In genomic region chr4:153433753-153434105, GRCh38 we compare ENCODE assay signal across 8 cellular contexts. TPM values are rescaled to one million over a fixed set of nuclear protein-coding genes. Genes with fewer than 3 reads are reported as not detected.
DNase-seq lines count a peak whose midpoint lies in the region; ATAC-seq and TF ChIP-seq lines count a peak whose summit lies in the region.

No MANE protein-coding gene starts in this region.

- peaks cover 6% of the 10 kb centered on the region for H3K27me3 Mint-ChIP-seq in activated CD8-positive, alpha-beta memory T cell treated with anti-CD3 and anti-CD28 coated beads, Interleukin-2, amount 10 ng/mL, durations not matched to agents 7 days and 5 days
- no peaks in the 10 kb centered on the region for H3K27me3 Mint-ChIP-seq in activated naive CD8-positive, alpha-beta T cell treated with anti-CD3 and anti-CD28 coated beads for 36 hours
- H3K27me3 Mint-ChIP-seq in stimulated activated naive B cell treated with anti-CD40 and anti-IgM and Interleukin-4, amounts not matched to agents 10 μg/mL and 1 μg/mL and 100 μg/mL, for 72 hours: no peaks in the 10 kb centered on the region

- TF ChIP-seq CTCF in ovary (IDR thresholded peaks at IDR 0.05) (no peak), heart left ventricle (IDR thresholded peaks at IDR 0.05) (no peak)

- TF ChIP-seq POLR2A in ovary (IDR thresholded peaks at IDR 0.05) (no peak), heart left ventricle (IDR thresholded peaks at IDR 0.05) (no peak)

- H3K4me3 Mint-ChIP-seq in activated CD8-positive, alpha-beta memory T cell treated with anti-CD3 and anti-CD28 coated beads, Interleukin-2, amount 10 ng/mL, durations not matched to agents 7 days and 5 days: peak overlapping the region; percentile 77
- H3K4me3 Mint-ChIP-seq in activated naive CD8-positive, alpha-beta T cell treated with anti-CD3 and anti-CD28 coated beads for 36 hours: peak overlapping the region; percentile 77
- peak overlapping the region; percentile 85 to 86 for H3K4me3 Mint-ChIP-seq in stimulated activated naive B cell treated with anti-CD40 and anti-IgM and Interleukin-4, amounts not matched to agents 10 μg/mL and 1 μg/mL and 100 μg/mL, for 72 hours

- H3K9me3 Mint-ChIP-seq in activated CD8-positive, alpha-beta memory T cell treated with anti-CD3 and anti-CD28 coated beads, Interleukin-2, amount 10 ng/mL, durations not matched to agents 7 days and 5 days (ENCODE audit: low read depth): no peaks in the 10 kb centered on the region
- no peaks in the 10 kb centered on the region for H3K9me3 Mint-ChIP-seq in activated naive CD8-positive, alpha-beta T cell treated with anti-CD3 and anti-CD28 coated beads for 36 hours
- no peaks in the 10 kb centered on the region for H3K9me3 Mint-ChIP-seq in stimulated activated naive B cell treated with anti-CD40 and anti-IgM and Interleukin-4, amounts not matched to agents 10 μg/mL and 1 μg/mL and 100 μg/mL, for 72 hours

- H3K4me1 ChIP-seq in ovary (ENCODE audit: insufficient read depth) (no peaks in the 10 kb centered on the region), heart left ventricle (peaks cover 0 to 31% (median 0%) of the 10 kb centered on the region in 12 donors)

- H3K27me3 ChIP-seq in ovary: no peaks in the 10 kb centered on the region
- no peaks in the 10 kb centered on the region for H3K27me3 ChIP-seq in heart left ventricle

- no peaks in the 10 kb centered on the region for H3K36me3 Mint-ChIP-seq in activated CD8-positive, alpha-beta memory T cell treated with anti-CD3 and anti-CD28 coated beads, Interleukin-2, amount 10 ng/mL, durations not matched to agents 7 days and 5 days
- peaks cover 1% of the 10 kb centered on the region for H3K36me3 Mint-ChIP-seq in activated naive CD8-positive, alpha-beta T cell treated with anti-CD3 and anti-CD28 coated beads for 36 hours
- H3K36me3 Mint-ChIP-seq in stimulated activated naive B cell treated with anti-CD40 and anti-IgM and Interleukin-4, amounts not matched to agents 10 μg/mL and 1 μg/mL and 100 μg/mL, for 72 hours: no peaks in the 10 kb centered on the region

- H3K9me3 ChIP-seq in ovary: no peaks in the 10 kb centered on the region
- no peaks in the 10 kb centered on the region for H3K9me3 ChIP-seq in heart left ventricle

- TF ChIP-seq EP300 in ovary (IDR thresholded peaks at IDR 0.05): no peak

- H3K36me3 ChIP-seq in ovary (no peaks in the 10 kb centered on the region), heart left ventricle (no peaks in the 10 kb centered on the region)

- no peak overlapping the region for H3K27ac ChIP-seq in ovary
- H3K27ac ChIP-seq in heart left ventricle: peak overlapping the region in 1 of 12 donors; percentile 63

- CTCF ChIA-PET in activated CD8-positive, alpha-beta memory T cell treated with anti-CD3 and anti-CD28 coated beads, Interleukin-2, amount 10 ng/mL, durations not matched to agents 7 days and 5 days (lab: Charles Lee): interaction anchor here (1.2 to 4.3 kb wide), 18 partner anchors 9 to 215 kb away, joined by 3 to 61 read pairs (median 8); partner anchors contain the start of gene TMEM131L

- WGBS in ovary, 3 donors: 56 to 66% (median 64%) methylated on average over 3 of the region's 3 CpGs
- 63 to 71% (median 68%) methylated on average over 3 of the region's 3 CpGs for WGBS in heart left ventricle, 4 donors

- no peak for ATAC-seq in activated CD8-positive, alpha-beta memory T cell treated with anti-CD3 and anti-CD28 coated beads, Interleukin-2, amount 10 ng/mL, durations not matched to agents 7 days and 5 days
- ATAC-seq in HG03097 (IDR thresholded peaks at IDR 0.05; ENCODE audit: low FRiP score, unreplicated experiment) (peak; percentile 1), heart left ventricle (no peak)
- peak in 1 of 2 donors; percentile 24 for ATAC-seq in stimulated activated naive B cell treated with anti-CD40 and anti-IgM and Interleukin-4, amounts not matched to agents 10 μg/mL and 1 μg/mL and 100 μg/mL, for 72 hours (replicated peaks)

- intact Hi-C loops in ovary (cut with DNase I) (no loop called here), heart left ventricle (cut with DNase I) (loop anchor here (1.0 to 10.0 kb wide), 8 partner anchors 86 to 144 kb away; partner anchors contain the start of gene MND1 (in 6 of the 10))

- peaks cover 54% of the 10 kb centered on the region for H3K4me1 Mint-ChIP-seq in activated CD8-positive, alpha-beta memory T cell treated with anti-CD3 and anti-CD28 coated beads, Interleukin-2, amount 10 ng/mL, durations not matched to agents 7 days and 5 days
- peaks cover 59% of the 10 kb centered on the region for H3K4me1 Mint-ChIP-seq in activated naive CD8-positive, alpha-beta T cell treated with anti-CD3 and anti-CD28 coated beads for 36 hours
- H3K4me1 Mint-ChIP-seq in stimulated activated naive B cell treated with anti-CD40 and anti-IgM and Interleukin-4, amounts not matched to agents 10 μg/mL and 1 μg/mL and 100 μg/mL, for 72 hours: peaks cover 37 to 77% of the 10 kb centered on the region in 2 donors

- H3K27ac Mint-ChIP-seq in activated CD8-positive, alpha-beta memory T cell treated with anti-CD3 and anti-CD28 coated beads, Interleukin-2, amount 10 ng/mL, durations not matched to agents 7 days and 5 days: peak overlapping the region; percentile 96
- H3K27ac Mint-ChIP-seq in activated naive CD8-positive, alpha-beta T cell treated with anti-CD3 and anti-CD28 coated beads for 36 hours: peak overlapping the region; percentile 91
- H3K27ac Mint-ChIP-seq in stimulated activated naive B cell treated with anti-CD40 and anti-IgM and Interleukin-4, amounts not matched to agents 10 μg/mL and 1 μg/mL and 100 μg/mL, for 72 hours: peak overlapping the region; percentile 95

- DNase-seq in activated CD8-positive, alpha-beta memory T cell treated with anti-CD3 and anti-CD28 coated beads, Interleukin-2, amount 10 ng/mL, durations not matched to agents 7 days and 5 days: no peak
- no peak for DNase-seq in activated CD8-positive, alpha-beta memory T cell treated with anti-CD3 and anti-CD28 coated beads, Interleukin-2, amount 50 U/mL, for 48 hours
- DNase-seq in activated naive CD8-positive, alpha-beta T cell treated with anti-CD3 and anti-CD28 coated beads for 36 hours: no peak
- DNase-seq in stimulated activated naive B cell treated with anti-CD40 and anti-IgM and Interleukin-4, amounts not matched to agents 10 μg/mL and 1 μg/mL and 100 μg/mL, for 72 hours: no peak
- DNase-seq in ovary (no peak), NCI-H1105 treated with DMSO at 0.1 percent for 48 hours (lab: John Stamatoyannopoulos, UW) (no peak), heart left ventricle (no peak)

- H3K4me3 ChIP-seq in ovary (no peak overlapping the region), heart left ventricle (peak overlapping the region in 1 of 12 donors; percentile 41)

RNA-seq across cellular contexts. Expression of gene TMEM131L, which starts 32.4 kb away (rescaled TPM):
- total RNA-seq in activated CD8-positive, alpha-beta memory T cell treated with anti-CD3 and anti-CD28 coated beads, Interleukin-2, amount 10 ng/mL, durations not matched to agents 7 days and 5 days: 10 to 100 TPM; 29.2 to 34.0 TPM
- 10 to 100 TPM; 45.4 to 48.1 TPM for total RNA-seq in activated naive CD8-positive, alpha-beta T cell treated with anti-CD3 and anti-CD28 coated beads for 36 hours
- total RNA-seq in ovary (10 to 100 TPM in 5 of 7 donors, 1 to 10 TPM in 2; 7.7 to 13.1 (median 10.7) TPM), heart left ventricle (10 to 100 TPM; 10.9 to 22.2 (median 19.9) TPM)
- polyA plus RNA-seq in ovary (10 to 100 TPM in 1 of 2 donors, 1 to 10 TPM in 1; 3.6 to 18.4 TPM), heart left ventricle (1 to 10 TPM; 3.8 TPM)

Comparison
In these comparisons a context has a peak if more than half of its experiments do, and no peak if none do; other contexts are left out.
1. intact Hi-C loops: an anchor here in heart left ventricle (1.0 to 10.0 kb wide); none called in ovary.